ENCODE assay signal across 14 cellular contexts in the genomic region with DNA sequence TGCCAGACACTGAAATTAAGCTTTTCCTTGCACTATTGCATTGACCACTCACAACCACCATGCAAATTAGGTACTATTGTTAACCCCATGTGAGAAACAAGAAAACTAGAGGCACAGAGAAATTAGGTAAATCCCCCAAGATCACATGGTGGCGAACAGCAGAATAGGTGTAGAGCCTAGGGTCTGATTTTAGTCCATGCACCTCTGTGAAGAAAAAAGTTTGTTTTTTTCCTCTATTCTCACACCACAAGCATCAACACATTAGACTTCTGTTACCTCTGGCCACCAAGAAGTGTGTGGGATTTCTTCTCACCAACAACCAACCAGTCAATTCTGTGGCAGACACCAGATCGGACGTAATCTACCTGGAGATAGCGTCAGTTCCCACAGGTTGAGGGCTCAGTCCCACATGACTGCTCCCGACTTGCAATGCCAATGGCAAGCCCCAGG.
DNase-seq lines count a peak whose midpoint lies in the region; ATAC-seq and TF ChIP-seq lines count a peak whose summit lies in the region.
"Had no signal": no experiment of that assay in that cellular context is flagged by ENCODE, and none has a peak within 500 bp of the region (broad histone marks: within the 10 kb centered on the region; RNA-seq: fewer than 3 reads in every experiment).

No MANE protein-coding gene starts in this region.

- H3K27ac Mint-ChIP-seq in H9: no peak overlapping the region

- H3K4me3 ChIP-seq in GM12864 (ENCODE audit: low read depth, low read length): no peak overlapping the region
- H3K4me3 ChIP-seq: ascending aorta, upper lobe of left lung had no signal

- H3K4me2 ChIP-seq in H9 (ENCODE audit: insufficient read depth, insufficient read length, low read length): no peak overlapping the region

- no peaks in the 10 kb centered on the region for H3K27me3 ChIP-seq in H9 (ENCODE audit: insufficient read depth, low read length)
- H3K27me3 ChIP-seq: ascending aorta, upper lobe of left lung had no signal

- H2BK120ac ChIP-seq in H9 (ENCODE audit: low read depth, low read length, poor library complexity, severe bottlenecking): no peak overlapping the region

- no peak overlapping the region for H3T11ph ChIP-seq in H9 (ENCODE audit: low read length)

- no peak for TF ChIP-seq CTCF in GM12864 (IDR thresholded peaks at IDR 0.05; ENCODE audit: low read depth, low read length, missing control alignments)
- no peak for TF ChIP-seq CTCF in H9 (conservative IDR thresholded peaks at IDR 0.05)

- H3K9me3 Mint-ChIP-seq in H9: no peaks in the 10 kb centered on the region

- H3K14ac ChIP-seq in H9 (ENCODE audit: insufficient read depth, low read length): no peak overlapping the region

- H3K9ac ChIP-seq in H9 (ENCODE audit: extremely low read depth, insufficient read length, low read length): no peak overlapping the region
- H3K9ac ChIP-seq: parathyroid adenoma had no signal

- H3K23me2 ChIP-seq in H9 (ENCODE audit: insufficient read length, low read depth, low read length, poor library complexity, severe bottlenecking): no peaks in the 10 kb centered on the region

- peak; percentile 84 for ATAC-seq in GM19035 (IDR thresholded peaks at IDR 0.05; ENCODE audit: unreplicated experiment)
- peak; percentile 65 for ATAC-seq in GM21737 (IDR thresholded peaks at IDR 0.05; ENCODE audit: unreplicated experiment)
- ATAC-seq in HG03159 (IDR thresholded peaks at IDR 0.05; ENCODE audit: unreplicated experiment): peak; percentile 84

- no peak overlapping the region for H3K27ac ChIP-seq in H9 (ENCODE audit: insufficient read length, low read depth, low read length)
- H3K27ac ChIP-seq: ascending aorta, parathyroid adenoma, upper lobe of left lung had no signal

- no peak overlapping the region for H4K91ac ChIP-seq in H9 (ENCODE audit: insufficient read length, low read depth, low read length)

- no peak overlapping the region for H3K18ac ChIP-seq in H9 (ENCODE audit: insufficient read length, low read depth, low read length)

- H4K20me1 ChIP-seq in H9 (ENCODE audit: control insufficient read depth, insufficient read depth, insufficient read length): no peaks in the 10 kb centered on the region

- H3K9me3 ChIP-seq in H9 (ENCODE audit: control insufficient read depth, low read depth, low read length): no peaks in the 10 kb centered on the region
- H3K9me3 ChIP-seq: ascending aorta, upper lobe of left lung had no signal

- DNase-seq in GM12864 (ENCODE audit: low read depth) (peak; percentile 66), H9 (no peak), mucosa of gallbladder (ENCODE audit: low spot score) (no peak), AG20443 (ENCODE audit: low spot score) (no peak)
- no peak for DNase-seq in activated CD4-positive, CD25-positive, alpha-beta regulatory T cell (lab: John Stamatoyannopoulos, UW)
- DNase-seq: activated CD4-positive, alpha-beta T cell treated with anti-CD3 and anti-CD28 coated beads for 1 hour; DMS153; stimulated activated CD8-positive, alpha-beta memory T cell treated with anti-CD3 and anti-CD28 coated beads, Interleukin-4, amount 100 ng/mL, for 48 hours; upper lobe of left lung had no signal

- H3K27me3 Mint-ChIP-seq in H9 (ENCODE audit: low read depth): no peaks in the 10 kb centered on the region

- no CpG with 5 or more reads among the region's 5 CpGs for WGBS in H9 (ENCODE audit: extremely low coverage, insufficient read length, low lambda C conversion rate)

- no peaks in the 10 kb centered on the region for H3K4me1 Mint-ChIP-seq in H9

- no peak overlapping the region for H3K56ac ChIP-seq in H9 (ENCODE audit: insufficient read length, low read depth, low read length)

- H2BK12ac ChIP-seq in H9 (ENCODE audit: insufficient read length, low read depth, low read length): no peak overlapping the region

- no peak overlapping the region for H2BK15ac ChIP-seq in H9 (ENCODE audit: low read depth, low read length)

- H3K4me1 ChIP-seq in H9 (ENCODE audit: insufficient read depth, low read length): no peaks in the 10 kb centered on the region
- H3K4me1 ChIP-seq: ascending aorta, parathyroid adenoma, upper lobe of left lung had no signal

- no peak overlapping the region for H4K8ac ChIP-seq in H9 (replicated peaks; ENCODE audit: insufficient read length, low read depth, low read length)

- H2BK20ac ChIP-seq in H9 (ENCODE audit: low read depth, low read length, poor library complexity, severe bottlenecking): no peak overlapping the region

- no peak overlapping the region for H2AFZ ChIP-seq in H9 (ENCODE audit: low read length)
- H2AFZ ChIP-seq: parathyroid adenoma had no signal

- H3K79me2 ChIP-seq in H9 (ENCODE audit: insufficient read depth, low read length): no peaks in the 10 kb centered on the region
- H3K79me2 ChIP-seq: parathyroid adenoma had no signal

- H2BK5ac ChIP-seq in H9 (ENCODE audit: insufficient read length, low read length): no peak overlapping the region

- no peak overlapping the region for H4K5ac ChIP-seq in H9 (ENCODE audit: insufficient read length, low read depth, low read length)

- no peaks in the 10 kb centered on the region for H3K36me3 Mint-ChIP-seq in H9 (ENCODE audit: insufficient read depth in 1 of 3, low read depth in 3 of 3)

- H3K4ac ChIP-seq in H9 (ENCODE audit: low read depth, low read length): no peak overlapping the region

- H2AK5ac ChIP-seq in H9 (ENCODE audit: insufficient read length, low read length): no peak overlapping the region

- no peak overlapping the region for H3K23ac ChIP-seq in H9 (ENCODE audit: insufficient read length, low read depth, low read length)

- H3K4me3 Mint-ChIP-seq in H9: no peak overlapping the region

- H3K79me1 ChIP-seq in H9 (ENCODE audit: insufficient read depth, low read depth, low read length, poor library complexity, severe bottlenecking): no peaks in the 10 kb centered on the region
